Comparison of ENCODE assay signal across 31 cellular contexts in the genomic region with DNA sequence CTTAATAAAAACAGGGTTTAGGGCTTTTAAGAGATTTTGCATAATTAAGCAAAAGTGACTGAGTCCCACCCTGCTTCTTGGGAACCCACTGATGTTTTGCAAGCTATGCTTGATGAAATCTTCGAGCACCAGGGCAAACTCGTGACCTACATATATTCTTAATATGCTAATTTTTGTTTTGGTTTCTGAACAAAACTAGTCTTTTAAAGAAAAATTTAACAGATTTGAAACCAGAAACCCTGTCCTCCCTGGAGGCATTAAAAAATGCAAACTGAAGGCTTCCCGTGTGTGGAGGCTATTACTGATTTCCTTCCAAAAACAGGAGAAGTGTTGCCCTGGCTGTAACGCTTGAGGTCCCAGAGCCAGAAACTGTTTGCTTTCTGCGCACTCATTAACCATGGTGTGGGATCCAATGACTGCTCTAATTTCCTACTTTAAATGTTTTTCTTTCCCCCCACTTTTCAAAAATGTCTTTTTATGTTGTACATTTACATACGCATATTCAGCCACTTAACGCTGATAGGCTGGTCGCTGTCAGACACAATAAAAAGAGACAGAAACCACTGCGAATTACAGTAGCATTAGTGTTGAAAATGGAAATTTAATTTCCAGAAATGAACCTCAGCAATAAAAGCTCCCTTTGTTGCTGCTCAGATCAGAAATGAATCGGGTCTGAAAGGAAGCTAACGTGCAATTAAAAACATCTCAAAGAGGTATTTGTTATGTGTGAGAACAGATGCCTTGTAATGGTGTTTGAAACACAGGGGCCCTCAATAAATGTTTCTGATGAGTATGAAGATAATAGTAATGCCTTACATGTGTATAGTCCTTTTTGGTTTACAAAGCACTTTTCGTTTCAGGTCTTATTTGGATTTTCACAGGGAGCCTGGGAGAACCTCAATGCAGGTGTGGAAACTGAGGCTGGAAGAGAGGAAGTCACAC. TPM values are rescaled to one million over a fixed set of nuclear protein-coding genes. Genes with fewer than 3 reads are reported as not detected.
DNase-seq lines count a peak whose midpoint lies in the region; ATAC-seq and TF ChIP-seq lines count a peak whose summit lies in the region.
"Had no signal": no experiment of that assay in that cellular context is flagged by ENCODE, and none has a peak within 500 bp of the region (broad histone marks: within the 10 kb centered on the region; RNA-seq: fewer than 3 reads in every experiment).

No MANE protein-coding gene starts in this region.

- H3K36me3 ChIP-seq in gastrocnemius medialis, result no peaks in the 10 kb centered on the region
- H3K36me3 ChIP-seq: BLaER1, colonic mucosa, left ventricle myocardium inferior, prostate gland, upper lobe of left lung had no signal

- H3K27me3 ChIP-seq in gastrocnemius medialis, result no peaks in the 10 kb centered on the region
- H3K27me3 ChIP-seq: BLaER1, colonic mucosa, upper lobe of left lung had no signal

- peaks cover 64% of the 10 kb centered on the region for H3K4me1 Mint-ChIP-seq in osteocyte (ENCODE audit: unreplicated experiment)
- H3K4me1 Mint-ChIP-seq: activated naive CD8-positive, alpha-beta T cell treated with anti-CD3 and anti-CD28 coated beads, Interleukin-2, amount 50 U/mL, for 24 hours; immature natural killer cell; stimulated activated effector memory CD8-positive, alpha-beta T cell treated with anti-CD3 and anti-CD28 coated beads, Interleukin-12 subunit alpha, Interleukin-12 subunit beta, amount 100 ng/mL, for 72 hours had no signal

- peak overlapping the region; percentile 86 for H3K27ac Mint-ChIP-seq in osteocyte (ENCODE audit: unreplicated experiment)
- H3K27ac Mint-ChIP-seq: activated naive CD8-positive, alpha-beta T cell treated with anti-CD3 and anti-CD28 coated beads, Interleukin-2, amount 50 U/mL, for 24 hours; activated T-cell treated with anti-CD3 and anti-CD28 coated beads, Interleukin-2, amount 50 U/mL, for 72 hours; H9; immature natural killer cell; stimulated activated effector memory CD8-positive, alpha-beta T cell treated with anti-CD3 and anti-CD28 coated beads, Interleukin-12 subunit alpha, Interleukin-12 subunit beta, amount 100 ng/mL, for 72 hours; T-helper 2 cell treated with Interferon-gamma antibody and Interleukin-4, amounts not matched to agents 5 μg/mL and 100 μg/mL, for 36 hours had no signal

- H3K27ac ChIP-seq in coronary artery (no peak overlapping the region), gastrocnemius medialis (no peak overlapping the region)
- H3K27ac ChIP-seq: BLaER1, colonic mucosa, left ventricle myocardium inferior, prostate gland, upper lobe of left lung had no signal

- H3K36me3 Mint-ChIP-seq in osteocyte (ENCODE audit: unreplicated experiment), result peaks cover 6% of the 10 kb centered on the region
- H3K36me3 Mint-ChIP-seq: immature natural killer cell; stimulated activated effector memory CD8-positive, alpha-beta T cell treated with anti-CD3 and anti-CD28 coated beads, Interleukin-12 subunit alpha, Interleukin-12 subunit beta, amount 100 ng/mL, for 72 hours had no signal

- TF ChIP-seq CTCF in osteocyte (IDR thresholded peaks at IDR 0.05) (no peak), coronary artery (IDR thresholded peaks at IDR 0.05) (no peak), gastrocnemius medialis (IDR thresholded peaks at IDR 0.05 in 4 of 5, conservative IDR thresholded peaks at IDR 0.05 in 1 of 5) (no peak)

- H3K9me3 Mint-ChIP-seq in osteocyte (ENCODE audit: unreplicated experiment), result peaks cover 16% of the 10 kb centered on the region

- H3K9me3 ChIP-seq in gastrocnemius medialis, result no peaks in the 10 kb centered on the region
- H3K9me3 ChIP-seq: colonic mucosa, prostate gland had no signal

- intact Hi-C loops in gastrocnemius medialis (cut with DNase I; ENCODE audit: low total_unique reads), result no loop called here

- TF ChIP-seq POLR2A in gastrocnemius medialis (IDR thresholded peaks at IDR 0.05), result no peak

- peak overlapping the region; percentile 42 for H3K4me3 Mint-ChIP-seq in osteocyte (ENCODE audit: unreplicated experiment)
- H3K4me3 Mint-ChIP-seq: activated naive CD8-positive, alpha-beta T cell treated with anti-CD3 and anti-CD28 coated beads, Interleukin-2, amount 50 U/mL, for 24 hours; activated T-cell treated with anti-CD3 and anti-CD28 coated beads, Interleukin-2, amount 50 U/mL, for 72 hours; H9; immature natural killer cell; stimulated activated effector memory CD8-positive, alpha-beta T cell treated with anti-CD3 and anti-CD28 coated beads, Interleukin-12 subunit alpha, Interleukin-12 subunit beta, amount 100 ng/mL, for 72 hours; T-helper 2 cell treated with Interferon-gamma antibody and Interleukin-4, amounts not matched to agents 5 μg/mL and 100 μg/mL, for 36 hours had no signal

- no peaks in the 10 kb centered on the region for H3K4me1 ChIP-seq in gastrocnemius medialis
- H3K4me1 ChIP-seq: colonic mucosa, left ventricle myocardium inferior, prostate gland, upper lobe of left lung had no signal

- no peaks in the 10 kb centered on the region for H3K27me3 Mint-ChIP-seq in osteocyte (ENCODE audit: unreplicated experiment)
- H3K27me3 Mint-ChIP-seq: activated naive CD8-positive, alpha-beta T cell treated with anti-CD3 and anti-CD28 coated beads, Interleukin-2, amount 50 U/mL, for 24 hours had no signal

- no peak for ATAC-seq in gastrocnemius medialis
- ATAC-seq: activated naive CD8-positive, alpha-beta T cell treated with anti-CD3 and anti-CD28 coated beads, Interleukin-2, amount 50 U/mL, for 24 hours; activated T-cell treated with anti-CD3 and anti-CD28 coated beads, Interleukin-2, amount 50 U/mL, for 72 hours; stimulated activated effector memory CD8-positive, alpha-beta T cell treated with anti-CD3 and anti-CD28 coated beads, Interleukin-12 subunit alpha, Interleukin-12 subunit beta, amount 100 ng/mL, for 72 hours had no signal

- peak; percentile 20 for DNase-seq in NCI-H1048 (lab: John Stamatoyannopoulos, UW)
- DNase-seq in NCI-H748 treated with DMSO at 0.1 percent for 48 hours (lab: John Stamatoyannopoulos, UW), result peak; percentile 49
- DNase-seq in globus pallidus (ENCODE audit: low spot score), result peak; percentile 6
- DNase-seq in osteocyte (ENCODE audit: extremely low spot score, unreplicated experiment), result no peak
- no peak for DNase-seq in coronary artery (ENCODE audit: low spot score)
- no peak for DNase-seq in COLO668 (lab: John Stamatoyannopoulos, UW; ENCODE audit: unreplicated experiment)
- no peak for DNase-seq in gastrocnemius medialis
- DNase-seq in stimulated activated CD8-positive, alpha-beta memory T cell treated with anti-CD3 and anti-CD28 coated beads, Interleukin-4, amount 100 ng/mL, for 48 hours, result no peak
- DNase-seq: activated CD4-positive, alpha-beta T cell treated with anti-CD3 and anti-CD28 coated beads, Interleukin-2, amount 50 U/mL, for 48 hours; activated CD4-positive, CD25-positive, alpha-beta regulatory T cell treated with anti-CD3 and anti-CD28 coated beads, Interleukin-2, amount 50 U/mL, for 72 hours; activated naive CD4-positive, alpha-beta T cell; activated naive CD8-positive, alpha-beta T cell treated with anti-CD3 and anti-CD28 coated beads, Interleukin-2, amount 50 U/mL, for 24 hours; activated T-cell treated with anti-CD3 and anti-CD28 coated beads, Interleukin-2, amount 50 U/mL, for 72 hours; colonic mucosa; COR-L47; DMS53; effector memory CD4-positive, alpha-beta T cell; H9; immature natural killer cell; left ventricle myocardium inferior; NCI-H187; NCI-H524 treated with DMSO at 0.1 percent for 48 hours; Right ventricle myocardium superior; stimulated activated CD4-positive, alpha-beta T cell treated with anti-CD3 and anti-CD28 coated beads, Interleukin-15, amount 100 ng/mL, for 24 hours; stimulated activated CD4-positive, alpha-beta T cell treated with anti-CD3 and anti-CD28 coated beads, Interleukin-4, amount 100 ng/mL, for 4 hours; substantia nigra; upper lobe of left lung had no signal

- H3K4me3 ChIP-seq in coronary artery (no peak overlapping the region), gastrocnemius medialis (no peak overlapping the region)
- H3K4me3 ChIP-seq: BLaER1, colonic mucosa, left ventricle myocardium inferior, prostate gland had no signal

- in situ Hi-C loops in gastrocnemius medialis (cut with MboI; ENCODE audit: low sequenced_read_pairs in 4 of 4), result no loop called here

RNA-seq across cellular contexts. Expression of gene IRX6, which starts 40.0 kb away (rescaled TPM):
- 0.38 and 0.63 TPM in 2 replicates for total RNA-seq in osteocyte
- 1 to 10 TPM in 2 of 4 donors, under 1 TPM in 2; 0.39 to 3.8 (median 1.4) TPM for total RNA-seq in gastrocnemius medialis
- total RNA-seq: activated T-cell treated with anti-CD3 and anti-CD28 coated beads, Interleukin-2, amount 50 U/mL, for 72 hours; colonic mucosa; H9 had no signal

Comparison
In these comparisons a context has a peak if more than half of its experiments do, and no peak if none do; other contexts are left out.
1. DNase-seq: peak in NCI-H1048 (single experiment), NCI-H748 treated with DMSO at 0.1 percent for 48 hours (single experiment) and globus pallidus (single experiment); none in osteocyte (single experiment), coronary artery (single experiment), COLO668 (single experiment), gastrocnemius medialis (0 of 2) and stimulated activated CD8-positive, alpha-beta memory T cell treated with anti-CD3 and anti-CD28 coated beads, Interleukin-4, amount 100 ng/mL, for 48 hours (single experiment).